1 cellular context compared by ENCODE assay signal in the genomic region with DNA sequence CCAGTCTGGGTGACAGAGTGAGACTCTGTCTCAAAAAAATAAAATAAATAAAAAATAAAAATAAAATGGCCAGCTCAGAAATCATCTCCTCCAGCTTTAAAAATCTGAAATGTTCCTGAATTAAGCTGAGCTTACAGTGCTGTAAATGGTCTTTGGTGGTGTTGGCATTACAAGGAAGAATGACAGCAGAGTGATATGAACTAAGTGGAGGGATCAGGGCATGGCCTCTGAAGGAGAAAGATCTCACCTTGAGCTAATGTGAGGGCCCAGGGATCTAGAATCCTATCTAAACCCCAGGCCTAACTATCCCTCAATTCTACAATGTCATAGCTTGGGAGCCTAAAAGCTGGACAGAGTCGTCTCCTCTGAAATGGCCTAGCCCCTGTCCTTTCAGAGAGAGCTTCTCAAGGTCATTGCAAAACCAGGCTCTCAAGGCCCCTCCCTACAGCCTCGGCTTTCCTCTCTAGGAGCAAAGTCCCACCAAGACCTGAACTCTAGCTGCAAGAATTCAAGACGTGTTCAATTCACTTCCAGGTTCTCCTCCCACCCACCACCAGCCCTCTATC.
TF ChIP-seq lines count a peak whose summit lies in the region.

No MANE protein-coding gene starts in this region.

TF ChIP-seq in HepG2, 621 proteins besides CTCF, POLR2A, EP300 and RAD21 (continued from another document):
- TF ChIP-seq, protein P1, sequence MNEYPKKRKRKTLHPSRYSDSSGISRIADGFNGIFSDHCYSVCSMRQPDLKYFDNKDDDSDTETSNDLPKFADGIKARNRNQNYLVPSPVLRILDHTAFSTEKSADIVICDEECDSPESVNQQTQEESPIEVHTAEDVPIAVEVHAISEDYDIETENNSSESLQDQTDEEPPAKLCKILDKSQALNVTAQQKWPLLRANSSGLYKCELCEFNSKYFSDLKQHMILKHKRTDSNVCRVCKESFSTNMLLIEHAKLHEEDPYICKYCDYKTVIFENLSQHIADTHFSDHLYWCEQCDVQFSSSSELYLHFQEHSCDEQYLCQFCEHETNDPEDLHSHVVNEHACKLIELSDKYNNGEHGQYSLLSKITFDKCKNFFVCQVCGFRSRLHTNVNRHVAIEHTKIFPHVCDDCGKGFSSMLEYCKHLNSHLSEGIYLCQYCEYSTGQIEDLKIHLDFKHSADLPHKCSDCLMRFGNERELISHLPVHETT (CRISPR knock-in tag; conservative IDR thresholded peaks at IDR 0.05), result 0 out of 2 replicates have a peak, but pooled peaks have one; percentile 24
- TF ChIP-seq TRIM24 (CRISPR knock-in tag; IDR thresholded peaks at IDR 0.05), result no peak
- TF ChIP-seq ZFX (CRISPR knock-in tag; IDR thresholded peaks at IDR 0.05; ENCODE audit: low read depth), result peak; percentile 40; the same call in 1 of the 2 replicates
- 0 out of 2 replicates have a peak, but pooled peaks have one; percentile 0 for TF ChIP-seq MEIS2 (CRISPR knock-in tag; IDR thresholded peaks at IDR 0.05)
- TF ChIP-seq ERF (CRISPR knock-in tag; IDR thresholded peaks at IDR 0.05), result peak; percentile 14; the same call in 1 of the 2 replicates
- 0 out of 2 replicates have a peak, but pooled peaks have one; percentile 36 for TF ChIP-seq KAT7 (CRISPR knock-in tag; IDR thresholded peaks at IDR 0.05; ENCODE audit: borderline replicate concordance)
- no peak for TF ChIP-seq ZNF446 (CRISPR knock-in tag; IDR thresholded peaks at IDR 0.05)
- no peak for TF ChIP-seq ZFAT (CRISPR knock-in tag; conservative IDR thresholded peaks at IDR 0.05)
- 0 out of 2 replicates have a peak, but pooled peaks have one; percentile 3 for TF ChIP-seq THAP11 (CRISPR knock-in tag; IDR thresholded peaks at IDR 0.05)
- peak; percentile 51 for TF ChIP-seq HNRNPH1 (optimal IDR thresholded peaks at IDR 0.05; ENCODE audit: low read depth, low read length)
- TF ChIP-seq, protein P2, sequence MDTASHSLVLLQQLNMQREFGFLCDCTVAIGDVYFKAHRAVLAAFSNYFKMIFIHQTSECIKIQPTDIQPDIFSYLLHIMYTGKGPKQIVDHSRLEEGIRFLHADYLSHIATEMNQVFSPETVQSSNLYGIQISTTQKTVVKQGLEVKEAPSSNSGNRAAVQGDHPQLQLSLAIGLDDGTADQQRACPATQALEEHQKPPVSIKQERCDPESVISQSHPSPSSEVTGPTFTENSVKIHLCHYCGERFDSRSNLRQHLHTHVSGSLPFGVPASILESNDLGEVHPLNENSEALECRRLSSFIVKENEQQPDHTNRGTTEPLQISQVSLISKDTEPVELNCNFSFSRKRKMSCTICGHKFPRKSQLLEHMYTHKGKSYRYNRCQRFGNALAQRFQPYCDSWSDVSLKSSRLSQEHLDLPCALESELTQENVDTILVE (CRISPR knock-in tag; IDR thresholded peaks at IDR 0.05), result 0 out of 2 replicates have a peak, but pooled peaks have one; percentile 11
- TF ChIP-seq RBFOX2 (IDR thresholded peaks at IDR 0.05; ENCODE audit: low read depth, low read length), result peak; percentile 74
